Comparison of ENCODE assay signal across 8 cellular contexts in genomic region chr17:41966453-41967140, GRCh38. TPM values are rescaled to one million over a fixed set of nuclear protein-coding genes. Genes with fewer than 3 reads are reported as not detected.
DNase-seq lines count a peak whose midpoint lies in the region; ATAC-seq and TF ChIP-seq lines count a peak whose summit lies in the region.

Gene CNP (plus strand): TSS chr17:41966795. CDS start chr17:41966885, 90 bp downstream.

- POLR2A ChIA-PET in RWPE1 (lab: Yijun Ruan, JAX; ENCODE audit: low non-redundant PET), result interaction anchor here (0.7 to 2.4 kb wide), 6 partner anchors 9 to 555 kb away, joined by 3 to 11 read pairs (median 4); partner anchors contain the start of gene DNAJC7

- no peaks in the 10 kb centered on the region for H3K36me3 Mint-ChIP-seq in natural killer cell

- intact Hi-C loops in natural killer cell (cut with micrococcal nuclease), result loop anchor here (1.0 to 2.0 kb wide), 2 partner anchors 48 to 51 kb away; partner anchors contain the start of genes ACLY and DNAJC7

- H3K27me3 Mint-ChIP-seq in natural killer cell (ENCODE audit: low read depth in 2 of 2), result no peaks in the 10 kb centered on the region

- TF ChIP-seq CTCF in RWPE1 (conservative IDR thresholded peaks at IDR 0.05; ENCODE audit: low read depth), result no peak
- no peak for TF ChIP-seq CTCF in fibroblast of mammary gland (conservative IDR thresholded peaks at IDR 0.05; ENCODE audit: control insufficient read depth, insufficient read depth, low read depth, low read length)
- no peak for TF ChIP-seq CTCF in natural killer cell (IDR thresholded peaks at IDR 0.05)

- H3K4me3 ChIP-seq in fibroblast of mammary gland (ENCODE audit: control insufficient read depth, low read depth, low read length), result peak within 1 kb of the TSS; percentile 78

- H3K9me3 Mint-ChIP-seq in natural killer cell, result no peaks in the 10 kb centered on the region

- peak within 1 kb of the TSS; percentile 89 for H3K27ac ChIP-seq in RWPE1

- peaks cover 24 to 32% of the 10 kb centered on the region in 2 donors for H3K4me1 Mint-ChIP-seq in natural killer cell

- DNase-seq in DMS 273 (lab: John Stamatoyannopoulos, UW; ENCODE audit: unreplicated experiment) (peak; percentile 97), LHCN-M2 (ENCODE audit: low read depth) (peak; percentile 88), RWPE1 (ENCODE audit: low spot score) (peak; percentile 92), fibroblast of mammary gland (ENCODE audit: low read depth) (peak; percentile 79), natural killer cell (peak; percentile 88)
- peak; percentile 81 to 87 for DNase-seq in activated T-helper 1 cell treated with anti-CD3 and anti-CD28 coated beads, Interleukin-2, amount 50 U/mL, for 16 hours (ENCODE audit: low read depth in 1 of 2, low spot score in 1 of 2)
- DNase-seq in stimulated activated naive CD4-positive, alpha-beta T cell (lab: John Stamatoyannopoulos, UW), result peak; percentile 80 to 90 (median 89)

- CTCF ChIA-PET in RWPE1 (lab: Yijun Ruan, JAX), result interaction anchor here (0.5 to 0.9 kb wide), 3 partner anchors 11 to 270 kb away, joined by 3 to 6 read pairs (median 3); no protein-coding TSS in a partner anchor

- H3K4me3 Mint-ChIP-seq in natural killer cell, result peak within 1 kb of the TSS; percentile 74

- ATAC-seq in GM21723 (IDR thresholded peaks at IDR 0.05; ENCODE audit: unreplicated experiment) (peak; percentile 60), natural killer cell (peak; percentile 92 to 95 (median 92))

- H3K27ac Mint-ChIP-seq in natural killer cell, result peak within 1 kb of the TSS; percentile 68 to 76

RNA-seq across cellular contexts. Expression of gene CNP, which starts in this region (rescaled TPM):
- 61.6 and 75.1 TPM in 2 replicates for total RNA-seq in LHCN-M2 (2014; rRNA removed)
- 77.0 TPM for polyA plus RNA-seq in LHCN-M2 (2012)
- total RNA-seq in natural killer cell, result 10 to 100 TPM; 32.4 to 44.8 (median 38.2) TPM

Comparison
In these comparisons a context has a peak if more than half of its experiments do, and no peak if none do; other contexts are left out.
1. Peak in every context shown above with its lines: DNase-seq, ATAC-seq, H3K4me3 ChIP-seq and H3K27ac ChIP-seq.